ENCODE assay signal across 9 cellular contexts in the genomic region with DNA sequence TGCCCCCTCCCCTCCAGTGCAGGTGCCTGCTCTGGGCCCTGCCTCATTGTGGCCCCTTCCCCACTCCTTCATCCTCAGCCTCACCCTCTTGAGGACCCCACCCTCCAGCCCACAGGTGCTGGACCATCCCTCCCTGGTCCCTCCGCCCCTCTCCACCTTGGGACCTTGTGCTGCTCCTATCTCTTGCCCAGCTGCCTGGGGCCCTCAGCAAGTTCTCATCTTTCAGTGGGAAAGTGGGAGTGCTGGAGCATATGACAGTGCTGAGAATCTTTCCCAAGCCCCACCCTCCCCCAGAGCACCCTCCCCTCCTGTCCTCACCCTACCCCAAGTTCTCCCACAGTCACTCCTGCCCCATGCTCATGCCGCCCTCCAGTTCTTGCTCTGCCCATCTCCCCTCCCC. TPM values are rescaled to one million over a fixed set of nuclear protein-coding genes. Genes with fewer than 3 reads are reported as not detected.
DNase-seq lines count a peak whose midpoint lies in the region; ATAC-seq, FAIRE-seq and TF ChIP-seq lines count a peak whose summit lies in the region.
"Not testable (repeated sequence)": the region's sequence is repeated elsewhere in the genome, so short reads cannot be mapped to it uniquely, and the experiment has no call there.
"Had no signal": no experiment of that assay in that cellular context is flagged by ENCODE, and none has a peak within 500 bp of the region (broad histone marks: within the 10 kb centered on the region; RNA-seq: fewer than 3 reads in every experiment).

No MANE protein-coding gene starts in this region.

- H3K9me3 ChIP-seq in HUES6 (ENCODE audit: control insufficient read depth, insufficient read depth, low read depth, low read length); keratinocyte (ENCODE audit: control insufficient read depth, low read depth, low read length): not testable (repeated sequence)

- peak overlapping the region; percentile 62 for H3K4me2 ChIP-seq in keratinocyte (ENCODE audit: control insufficient read depth, extremely low read depth, insufficient read depth, low read depth, low read length)

- not testable (repeated sequence) for H3K9me3 Mint-ChIP-seq in T-helper 1 cell treated with Interleukin-12 subunit alpha and Interleukin-12 subunit beta and Interleukin-4 antibody, amounts not matched to agents 30 μg/mL and 1 μg/mL, for 36 hours; activated T-cell treated with anti-CD3 and anti-CD28 coated beads, Interleukin-2, amount 50 U/mL, for 24 hours; activated naive CD8-positive, alpha-beta T cell treated with anti-CD3 and anti-CD28 coated beads, Interleukin-2, amount 50 U/mL, for 24 hours; osteocyte (ENCODE audit: unreplicated experiment)

- peaks cover 20% of the 10 kb centered on the region for H3K36me3 Mint-ChIP-seq in T-helper 1 cell treated with Interleukin-12 subunit alpha and Interleukin-12 subunit beta and Interleukin-4 antibody, amounts not matched to agents 30 μg/mL and 1 μg/mL, for 36 hours (ENCODE audit: low read depth)
- peaks cover 17% of the 10 kb centered on the region for H3K36me3 Mint-ChIP-seq in activated T-cell treated with anti-CD3 and anti-CD28 coated beads, Interleukin-2, amount 50 U/mL, for 24 hours (ENCODE audit: low read depth)
- H3K36me3 Mint-ChIP-seq in activated naive CD8-positive, alpha-beta T cell treated with anti-CD3 and anti-CD28 coated beads, Interleukin-2, amount 50 U/mL, for 24 hours (ENCODE audit: low read depth); osteocyte (ENCODE audit: unreplicated experiment): not testable (repeated sequence)

- not testable (repeated sequence) for H3K27ac ChIP-seq in HUES6 (ENCODE audit: low read depth, low read length); keratinocyte (ENCODE audit: control insufficient read depth, insufficient read depth, low read length)

- H3K79me2 ChIP-seq in keratinocyte (ENCODE audit: control insufficient read depth, insufficient read depth, low read length): peaks cover 25% of the 10 kb centered on the region

- H3K4me1 ChIP-seq in HUES6 (ENCODE audit: control insufficient read depth, insufficient read depth, low read length) (peaks cover 16% of the 10 kb centered on the region), keratinocyte (ENCODE audit: control insufficient read depth, extremely low read depth, insufficient read depth, low read length) (peaks cover 20% of the 10 kb centered on the region)

- H3K27me3 Mint-ChIP-seq in T-helper 1 cell treated with Interleukin-12 subunit alpha and Interleukin-12 subunit beta and Interleukin-4 antibody, amounts not matched to agents 30 μg/mL and 1 μg/mL, for 36 hours (ENCODE audit: low read depth); activated T-cell treated with anti-CD3 and anti-CD28 coated beads, Interleukin-2, amount 50 U/mL, for 24 hours; activated naive CD8-positive, alpha-beta T cell treated with anti-CD3 and anti-CD28 coated beads, Interleukin-2, amount 50 U/mL, for 24 hours; osteocyte (ENCODE audit: unreplicated experiment): not testable (repeated sequence)

- peaks cover 58% of the 10 kb centered on the region for H3K4me1 Mint-ChIP-seq in T-helper 1 cell treated with Interleukin-12 subunit alpha and Interleukin-12 subunit beta and Interleukin-4 antibody, amounts not matched to agents 30 μg/mL and 1 μg/mL, for 36 hours (ENCODE audit: low read depth)
- peaks cover 71% of the 10 kb centered on the region for H3K4me1 Mint-ChIP-seq in activated T-cell treated with anti-CD3 and anti-CD28 coated beads, Interleukin-2, amount 50 U/mL, for 24 hours (ENCODE audit: low read depth)
- peaks cover 66% of the 10 kb centered on the region for H3K4me1 Mint-ChIP-seq in activated naive CD8-positive, alpha-beta T cell treated with anti-CD3 and anti-CD28 coated beads, Interleukin-2, amount 50 U/mL, for 24 hours
- H3K4me1 Mint-ChIP-seq in osteocyte (ENCODE audit: unreplicated experiment): peaks cover 51% of the 10 kb centered on the region

- peak; percentile 14 for DNase-seq in DMS 273 (lab: John Stamatoyannopoulos, UW; ENCODE audit: unreplicated experiment)
- DNase-seq in activated T-cell treated with anti-CD3 and anti-CD28 coated beads, Interleukin-2, amount 50 U/mL, for 24 hours; activated naive CD8-positive, alpha-beta T cell treated with anti-CD3 and anti-CD28 coated beads, Interleukin-2, amount 50 U/mL, for 24 hours; keratinocyte (ENCODE audit: low read depth, low spot score); osteocyte (ENCODE audit: extremely low spot score, unreplicated experiment): not testable (repeated sequence)

- ATAC-seq in activated naive CD8-positive, alpha-beta T cell treated with anti-CD3 and anti-CD28 coated beads, Interleukin-2, amount 50 U/mL, for 24 hours: not testable (repeated sequence)

- not testable (repeated sequence) for FAIRE-seq in keratinocyte (lab: Jason Lieb, UNC)

- not testable (repeated sequence) for H3K9me1 ChIP-seq in keratinocyte (ENCODE audit: control insufficient read depth, extremely low read depth, insufficient read depth, low read length)

- H3K27ac Mint-ChIP-seq in T-helper 1 cell treated with Interleukin-12 subunit alpha and Interleukin-12 subunit beta and Interleukin-4 antibody, amounts not matched to agents 30 μg/mL and 1 μg/mL, for 36 hours; activated T-cell treated with anti-CD3 and anti-CD28 coated beads, Interleukin-2, amount 50 U/mL, for 24 hours; activated naive CD8-positive, alpha-beta T cell treated with anti-CD3 and anti-CD28 coated beads, Interleukin-2, amount 50 U/mL, for 24 hours; osteocyte (ENCODE audit: unreplicated experiment): not testable (repeated sequence)

- peak overlapping the region; percentile 74; the same call in 1 of the 2 replicates for H3K4me3 ChIP-seq in HUES6 (ENCODE audit: low read depth, low read length)
- not testable (repeated sequence) for H3K4me3 ChIP-seq in keratinocyte (ENCODE audit: control insufficient read depth in 2 of 3, extremely low read depth in 1 of 3, insufficient read depth in 2 of 3, low read depth in 1 of 3, low read length in 3 of 3)

- H2AFZ ChIP-seq in keratinocyte (ENCODE audit: control insufficient read depth, low read length): not testable (repeated sequence)

- not testable (repeated sequence) for H3K9ac ChIP-seq in HUES6 (ENCODE audit: low read length); keratinocyte (ENCODE audit: control insufficient read depth, extremely low read depth, insufficient read depth, low read length)

- H4K20me1 ChIP-seq in keratinocyte (ENCODE audit: control insufficient read depth, extremely low read depth, insufficient read depth, low read length): not testable (repeated sequence)

- dilution Hi-C loops in keratinocyte (cut with MboI; ENCODE audit: extremely low pct_ligation_motif_present, low sequenced_read_pairs): not testable (repeated sequence)

- H3K27me3 ChIP-seq in HUES6 (ENCODE audit: control insufficient read depth, insufficient read depth, low read length): peaks cover 40% of the 10 kb centered on the region
- H3K27me3 ChIP-seq in keratinocyte (ENCODE audit: control insufficient read depth, extremely low read depth, insufficient read depth, low read length): not testable (repeated sequence)

- H3K36me3 ChIP-seq in HUES6 (ENCODE audit: control insufficient read depth, insufficient read depth, low read length); keratinocyte (ENCODE audit: control insufficient read depth in 2 of 2, extremely low read depth in 1 of 2, insufficient read depth in 2 of 2, low read length in 2 of 2): not testable (repeated sequence)

- not testable (repeated sequence) for TF ChIP-seq CTCF in keratinocyte (optimal IDR thresholded peaks at IDR 0.05 in 1 of 3, IDR thresholded peaks at IDR 0.05 in 1 of 3, conservative IDR thresholded peaks at IDR 0.05 in 1 of 3; ENCODE audit: extremely low read depth in 1 of 3, insufficient read depth in 2 of 3, low read length in 3 of 3); osteocyte (IDR thresholded peaks at IDR 0.05)

- H3K4me3 Mint-ChIP-seq in T-helper 1 cell treated with Interleukin-12 subunit alpha and Interleukin-12 subunit beta and Interleukin-4 antibody, amounts not matched to agents 30 μg/mL and 1 μg/mL, for 36 hours: peak overlapping the region; percentile 88
- H3K4me3 Mint-ChIP-seq in activated T-cell treated with anti-CD3 and anti-CD28 coated beads, Interleukin-2, amount 50 U/mL, for 24 hours: peak overlapping the region; percentile 82
- peak overlapping the region; percentile 84 for H3K4me3 Mint-ChIP-seq in activated naive CD8-positive, alpha-beta T cell treated with anti-CD3 and anti-CD28 coated beads, Interleukin-2, amount 50 U/mL, for 24 hours
- peak overlapping the region; percentile 83 for H3K4me3 Mint-ChIP-seq in osteocyte (ENCODE audit: unreplicated experiment)

RNA-seq across cellular contexts. Expression of a gene that starts 1.7 kb away (rescaled TPM):
- 6.0 to 18.1 TPM (median 8.6 TPM) in 3 replicates for polyA plus RNA-seq in keratinocyte
- 0.69 TPM for polyA plus RNA-seq in keratinocyte (2011; ENCODE audit: low read depth)
- polyA plus RNA-seq in keratinocyte (2011; cell fraction: cytosol; rRNA removed): 6.2 and 8.3 TPM in 2 replicates
- polyA plus RNA-seq in keratinocyte (2011; cell fraction: nucleus; rRNA removed): 7.2 and 7.6 TPM in 2 replicates
- 1.4 and 10.3 TPM in 2 replicates for polyA plus RNA-seq in keratinocyte (2012; ENCODE audit: low replicate concordance)
- 8.9 to 25.9 TPM (median 9.9 TPM) in 3 replicates for polyA minus RNA-seq in keratinocyte
- polyA minus RNA-seq in keratinocyte (2011; cell fraction: cytosol; rRNA and poly(A)+ RNA removed): 10.2 TPM
- polyA minus RNA-seq in keratinocyte (2011; cell fraction: nucleus; rRNA and poly(A)+ RNA removed): 3.2 and 7.9 TPM in 2 replicates
- total RNA-seq in osteocyte: 12.1 and 13.8 TPM in 2 replicates

RNA-seq across cellular contexts. Expression of a gene that starts 29.1 kb away (rescaled TPM):
- not detected in 3 replicates for polyA plus RNA-seq in keratinocyte
- polyA plus RNA-seq in keratinocyte (2011; ENCODE audit: low read depth): not detected
- not detected in 2 replicates for polyA plus RNA-seq in keratinocyte (2011; cell fraction: cytosol; rRNA removed)
- polyA plus RNA-seq in keratinocyte (2011; cell fraction: nucleus; rRNA removed): not detected in 2 replicates
- not detected in 2 replicates for polyA plus RNA-seq in keratinocyte (2012; ENCODE audit: low replicate concordance)
- not detected in 3 replicates for polyA minus RNA-seq in keratinocyte
- not detected for polyA minus RNA-seq in keratinocyte (2011; cell fraction: cytosol; rRNA and poly(A)+ RNA removed)
- polyA minus RNA-seq in keratinocyte (2011; cell fraction: nucleus; rRNA and poly(A)+ RNA removed): not detected in 2 replicates
- not detected in 2 replicates for total RNA-seq in osteocyte
- polyA plus RNA-seq: AG04450, BJ had no signal

RNA-seq across cellular contexts. Expression of a gene that starts 42.2 kb away (rescaled TPM):
- polyA plus RNA-seq in keratinocyte: 270 to 540 TPM (median 314 TPM) in 3 replicates
- polyA plus RNA-seq in keratinocyte (2011; ENCODE audit: low read depth): 131 TPM
- polyA plus RNA-seq in keratinocyte (2011; cell fraction: cytosol; rRNA removed): 156 and 228 TPM in 2 replicates
- polyA plus RNA-seq in keratinocyte (2011; cell fraction: nucleus; rRNA removed): 643 and 658 TPM in 2 replicates
- polyA plus RNA-seq in keratinocyte (2012; ENCODE audit: low replicate concordance): 172 and 266 TPM in 2 replicates
- polyA minus RNA-seq in keratinocyte: 432 to 600 TPM (median 568 TPM) in 3 replicates
- polyA minus RNA-seq in keratinocyte (2011; cell fraction: cytosol; rRNA and poly(A)+ RNA removed): 229 TPM
- 190 and 275 TPM in 2 replicates for polyA minus RNA-seq in keratinocyte (2011; cell fraction: nucleus; rRNA and poly(A)+ RNA removed)
- 315 and 331 TPM in 2 replicates for total RNA-seq in osteocyte

RNA-seq across cellular contexts. Expression of a gene that starts 46.8 kb away (rescaled TPM):
- polyA plus RNA-seq in keratinocyte: 0.46 to 1.3 TPM (median 0.94 TPM) in 3 replicates
- not detected for polyA plus RNA-seq in keratinocyte (2011; ENCODE audit: low read depth)
- polyA plus RNA-seq in keratinocyte (2011; cell fraction: cytosol; rRNA removed): 0.36 and 0.58 TPM in 2 replicates
- 1.5 and 2.2 TPM in 2 replicates for polyA plus RNA-seq in keratinocyte (2011; cell fraction: nucleus; rRNA removed)
- polyA plus RNA-seq in keratinocyte (2012; ENCODE audit: low replicate concordance): 0.36 and 0.48 TPM in 2 replicates
- polyA minus RNA-seq in keratinocyte: 0.53 to 2.9 TPM in 2 of 3 replicates, not detected in the other
- not detected for polyA minus RNA-seq in keratinocyte (2011; cell fraction: cytosol; rRNA and poly(A)+ RNA removed)
- polyA minus RNA-seq in keratinocyte (2011; cell fraction: nucleus; rRNA and poly(A)+ RNA removed): not detected in 2 replicates
- 8.8 and 9.0 TPM in 2 replicates for total RNA-seq in osteocyte

RNA-seq across cellular contexts. Expression of a gene that starts 47.8 kb away (rescaled TPM):
- 4.8 to 8.9 TPM (median 7.2 TPM) in 3 replicates for polyA plus RNA-seq in keratinocyte
- 3.9 TPM for polyA plus RNA-seq in keratinocyte (2011; ENCODE audit: low read depth)
- polyA plus RNA-seq in keratinocyte (2011; cell fraction: cytosol; rRNA removed): 4.1 and 11.0 TPM in 2 replicates
- polyA plus RNA-seq in keratinocyte (2011; cell fraction: nucleus; rRNA removed): 5.9 and 10.3 TPM in 2 replicates
- 11.1 and 11.7 TPM in 2 replicates for polyA plus RNA-seq in keratinocyte (2012; ENCODE audit: low replicate concordance)
- polyA minus RNA-seq in keratinocyte: 1.2 to 6.2 TPM (median 2.1 TPM) in 3 replicates
- polyA minus RNA-seq in keratinocyte (2011; cell fraction: cytosol; rRNA and poly(A)+ RNA removed): 15.3 TPM
- 5.4 and 6.5 TPM in 2 replicates for polyA minus RNA-seq in keratinocyte (2011; cell fraction: nucleus; rRNA and poly(A)+ RNA removed)
- total RNA-seq in osteocyte: 28.7 and 33.2 TPM in 2 replicates
